In the genomic region with DNA sequence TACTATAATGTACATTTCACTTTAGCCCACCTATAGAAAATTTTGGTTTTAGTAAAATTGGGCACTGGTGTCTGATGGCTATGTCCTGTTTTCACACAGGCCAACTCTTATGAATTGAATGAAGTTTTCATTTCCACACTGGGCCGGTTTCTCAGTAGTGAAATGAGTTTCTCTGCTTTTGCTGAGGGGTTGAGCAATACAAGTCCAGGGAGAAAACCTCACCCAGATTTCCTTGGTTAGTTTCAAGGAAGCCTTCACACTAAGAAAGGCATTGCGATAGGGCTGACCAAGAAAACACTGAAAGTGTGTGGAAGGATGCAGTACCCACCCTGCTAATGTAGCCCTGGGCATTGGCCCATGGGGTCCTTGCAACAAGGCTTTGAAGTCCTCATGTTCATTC, we compare ENCODE assay signal across 16 cellular contexts.
DNase-seq lines count a peak whose midpoint lies in the region; ATAC-seq, FAIRE-seq and TF ChIP-seq lines count a peak whose summit lies in the region.
"Had no signal": no experiment of that assay in that cellular context is flagged by ENCODE, and none has a peak within 500 bp of the region (broad histone marks: within the 10 kb centered on the region; RNA-seq: fewer than 3 reads in every experiment).

No MANE protein-coding gene starts in this region.

- H3K4me1 ChIP-seq in pancreas = no peaks in the 10 kb centered on the region
- H3K4me1 ChIP-seq: neural progenitor cell had no signal

- H3K27me3 ChIP-seq in pancreas = no peaks in the 10 kb centered on the region
- H3K27me3 ChIP-seq: neural progenitor cell had no signal

- no peak overlapping the region for H3K27ac ChIP-seq in pancreas
- H3K27ac ChIP-seq: C4-2B, neural progenitor cell had no signal

- no peak for TF ChIP-seq CTCF in pancreas (IDR thresholded peaks at IDR 0.05)

- 91% methylated on average over 2 of the region's 2 CpGs for WGBS in pancreas, 2 donors

- H3K4me3 ChIP-seq in pancreas = no peak overlapping the region
- H3K4me3 ChIP-seq: neural progenitor cell had no signal

- ATAC-seq in GM18502 (IDR thresholded peaks at IDR 0.05; ENCODE audit: poor library complexity, unreplicated experiment) = peak; percentile 79
- ATAC-seq in GM19372 (IDR thresholded peaks at IDR 0.05; ENCODE audit: low read depth, unreplicated experiment) = peak; percentile 46
- peak; percentile 72 for ATAC-seq in HG02678 (IDR thresholded peaks at IDR 0.05; ENCODE audit: unreplicated experiment)
- ATAC-seq in HG03442 (IDR thresholded peaks at IDR 0.05; ENCODE audit: unreplicated experiment) = peak; percentile 74
- no peak for ATAC-seq in pancreas
- ATAC-seq: effector memory CD8-positive, alpha-beta T cell; left colon had no signal

- DNase-seq in pancreas (no peak), DMS 273 treated with DMSO at 0.1 percent for 48 hours (lab: John Stamatoyannopoulos, UW) (no peak), NCI-H1092 treated with DMSO at 0.1 percent for 48 hours (lab: John Stamatoyannopoulos, UW) (no peak)
- no peak for DNase-seq in activated CD4-positive, CD25-positive, alpha-beta regulatory T cell (lab: John Stamatoyannopoulos, UW)
- DNase-seq: effector memory CD8-positive, alpha-beta T cell; KG1; left colon; OCI-M1; small intestine had no signal

- H3K36me3 ChIP-seq in pancreas = no peaks in the 10 kb centered on the region
- H3K36me3 ChIP-seq: neural progenitor cell had no signal

- no peaks in the 10 kb centered on the region for H3K9me3 ChIP-seq in pancreas

- intact Hi-C loops in pancreas (cut with DNase I) = no loop called here

- no peak for FAIRE-seq in pancreas (lab: Jason Lieb, UNC)
- FAIRE-seq: astrocyte, small intestine had no signal

Comparison
In these comparisons a context has a peak if more than half of its experiments do, and no peak if none do; other contexts are left out.
1. ATAC-seq: peak in GM18502 (single experiment), GM19372 (single experiment), HG02678 (single experiment) and HG03442 (single experiment); none in pancreas (0 of 4).